9 cellular contexts compared by ENCODE assay signal in genomic region chr10:101816375-101816773, GRCh38. TPM values are rescaled to one million over a fixed set of nuclear protein-coding genes. Genes with fewer than 3 reads are reported as not detected.
DNase-seq lines count a peak whose midpoint lies in the region; ATAC-seq, FAIRE-seq and TF ChIP-seq lines count a peak whose summit lies in the region.
"Had no signal": no experiment of that assay in that cellular context is flagged by ENCODE, and none has a peak within 500 bp of the region (broad histone marks: within the 10 kb centered on the region; RNA-seq: fewer than 3 reads in every experiment).

No MANE protein-coding gene starts in this region.

- H3K23ac ChIP-seq in IMR-90 (ENCODE audit: low read depth, low read length): peak overlapping the region; percentile 11; the same call in 1 of the 2 replicates

- TF ChIP-seq RAD21 in IMR-90 (IDR thresholded peaks at IDR 0.05; ENCODE audit: low read length): no peak

- H3K4me3 ChIP-seq in A673 (ENCODE audit: low read depth, low read length, poor library complexity, severe bottlenecking) (peak overlapping the region; percentile 98), IMR-90 (ENCODE audit: insufficient read depth, low read depth, low read length) (peak overlapping the region; percentile 70), cardiac fibroblast (replicated peaks in 1 of 2; ENCODE audit: low read depth in 2 of 2, low read length in 2 of 2) (peak overlapping the region; percentile 95 to 99), muscle layer of colon (ENCODE audit: low read depth in 1 of 2, low read length in 2 of 2) (peak overlapping the region; percentile 98)

- CTCF ChIA-PET in A673 (lab: Charles Lee): no interaction called here
- CTCF ChIA-PET in IMR-90 (lab: Yijun Ruan, JAX): interaction anchor here (0.9 kb wide), 1 partner anchor 24 kb away, joined by 5 read pairs; no protein-coding TSS in a partner anchor

- peaks cover 67% of the 10 kb centered on the region for H4K20me1 ChIP-seq in IMR-90 (ENCODE audit: insufficient read depth, low read length)

- no peak overlapping the region for H3K4ac ChIP-seq in IMR-90 (ENCODE audit: low read depth, low read length)

- FAIRE-seq in GM12891 (lab: Jason Lieb, UNC): no peak

- H3K9me3 ChIP-seq in A673 (ENCODE audit: low read depth, low read length, poor library complexity, severe bottlenecking) (no peaks in the 10 kb centered on the region), IMR-90 (ENCODE audit: control insufficient read depth, insufficient read depth, low read length) (no peaks in the 10 kb centered on the region), muscle layer of colon (ENCODE audit: low read length) (no peaks in the 10 kb centered on the region)

- H2BK120ac ChIP-seq in IMR-90 (ENCODE audit: low read depth, low read length): no peak overlapping the region

- DNase-seq in A673 (ENCODE audit: low spot score): no peak
- no peak for DNase-seq in IMR-90
- no peak for DNase-seq in cardiac fibroblast (ENCODE audit: low read depth in 2 of 2)
- no peak for DNase-seq in MV-4-11 (lab: John Stamatoyannopoulos, UW)
- no peak for DNase-seq in GM12891 (ENCODE audit: insufficient read length, low spot score)
- no peak for DNase-seq in SIG-M5 treated with dmso at 0.1 percent for 504 hours (lab: John Stamatoyannopoulos, UW; ENCODE audit: unreplicated experiment)
- DNase-seq: NCI-H526 treated with DMSO at 0.1 percent for 48 hours had no signal

- H3K9me1 ChIP-seq in IMR-90 (ENCODE audit: insufficient read depth, low read length): peaks cover 10% of the 10 kb centered on the region; the same call in 1 of the 2 replicates

- H4K91ac ChIP-seq in IMR-90 (ENCODE audit: insufficient read depth, low read depth, low read length): no peak overlapping the region

- 0% methylated on average over 1 of the region's 5 CpGs; no CpG with 5 or more reads in 1 of the 2 experiments for WGBS in IMR-90 (ENCODE audit: extremely low coverage in 2 of 2, insufficient read length in 1 of 2), 2 experiments

- peak overlapping the region; percentile 10; the same call in 1 of the 2 replicates for H3K56ac ChIP-seq in IMR-90 (ENCODE audit: extremely low read depth, insufficient read depth, low read length)

- H3K18ac ChIP-seq in IMR-90 (ENCODE audit: low read depth, low read length): no peak overlapping the region

- BruUV-seq in A673 (replicated peaks; lab: Mats Ljungman, UMichigan) (no TSS peak), IMR-90 (replicated peaks; lab: Mats Ljungman, UMichigan) (TSS peak; percentile 2)

- H2AFZ ChIP-seq in IMR-90 (replicated peaks; ENCODE audit: low read length, poor library complexity): no peak overlapping the region

- H3K14ac ChIP-seq in IMR-90 (replicated peaks; ENCODE audit: low read depth, low read length): peak overlapping the region; percentile 29; the same call in 1 of the 2 replicates

- no peaks in the 10 kb centered on the region for H3K27me3 ChIP-seq in A673 (replicated peaks; ENCODE audit: insufficient read depth, low read depth, low read length, poor library complexity)
- no peaks in the 10 kb centered on the region for H3K27me3 ChIP-seq in IMR-90 (ENCODE audit: control insufficient read depth, insufficient read depth, low read length)
- H3K27me3 ChIP-seq in muscle layer of colon (ENCODE audit: control insufficient read depth in 1 of 2, insufficient read depth in 2 of 2, low read length in 2 of 2): no peaks in the 10 kb centered on the region

- dilution Hi-C loops in IMR-90 (cut with HindIII; ENCODE audit: low sequenced_read_pairs, unreplicated experiment): no loop called here

- no peak overlapping the region for H2BK5ac ChIP-seq in IMR-90 (ENCODE audit: low read depth, low read length, poor library complexity, severe bottlenecking)

- no peak overlapping the region for H4K5ac ChIP-seq in IMR-90 (ENCODE audit: low read depth, low read length)

- H4K8ac ChIP-seq in IMR-90 (ENCODE audit: low read depth in 2 of 2, low read length in 2 of 2): no peak overlapping the region

- H3K4me1 ChIP-seq in A673 (ENCODE audit: insufficient read depth, low read length, poor library complexity, severe bottlenecking) (peaks cover 10% of the 10 kb centered on the region), IMR-90 (ENCODE audit: control insufficient read depth, insufficient read depth, low read length) (peaks cover 6% of the 10 kb centered on the region), muscle layer of colon (ENCODE audit: insufficient read depth, low read length) (peaks cover 38% of the 10 kb centered on the region)

- no peak for TF ChIP-seq POLR2A in IMR-90 (IDR thresholded peaks at IDR 0.05; ENCODE audit: low read depth, low read length)
- no peak for TF ChIP-seq POLR2A in GM12891 (IDR thresholded peaks at IDR 0.05; ENCODE audit: low read depth, low read length)

- no peak overlapping the region for H2BK15ac ChIP-seq in IMR-90 (ENCODE audit: low read depth, low read length)

- no peak overlapping the region for H2BK20ac ChIP-seq in IMR-90 (ENCODE audit: low read depth, low read length)

- no peak overlapping the region for H2AK9ac ChIP-seq in IMR-90 (replicated peaks; ENCODE audit: low read depth, low read length, poor library complexity)

- in situ Hi-C loops in IMR-90 (cut with MboI; ENCODE audit: low sequenced_read_pairs): loop anchor here (25.0 kb wide), 1 partner anchor 879 kb away; no protein-coding TSS in a partner anchor

- H3K9ac ChIP-seq in IMR-90 (ENCODE audit: low read depth, low read length) (peak overlapping the region; percentile 95), muscle layer of colon (ENCODE audit: low read length) (peak overlapping the region; percentile 83)

- H3K79me1 ChIP-seq in IMR-90 (ENCODE audit: low read depth in 1 of 2, low read length in 2 of 2): peaks cover 0 to 26% of the 10 kb centered on the region in 2 experiments

- H3K4me2 ChIP-seq in IMR-90 (ENCODE audit: low read depth, low read length): peak overlapping the region; percentile 90; the same call in 1 of the 2 replicates

- H2AK5ac ChIP-seq in IMR-90 (ENCODE audit: low read depth, low read length): no peak overlapping the region

- intact Hi-C loops in A673 (cut with micrococcal nuclease; ENCODE audit: unreplicated experiment): loop anchor here (5.0 kb wide), 1 partner anchor 34 kb away; the partner anchor contains the start of gene NPM3
- intact Hi-C loops in IMR-90 (cut with micrococcal nuclease): no loop called here

- H3K36me3 ChIP-seq in A673 (ENCODE audit: insufficient read depth, low read length, poor library complexity, severe bottlenecking) (peaks cover 21% of the 10 kb centered on the region), IMR-90 (ENCODE audit: control insufficient read depth, insufficient read depth, low read length) (peaks cover 9% of the 10 kb centered on the region), muscle layer of colon (ENCODE audit: insufficient read depth, low read length) (no peaks in the 10 kb centered on the region)

- TF ChIP-seq CTCF in A673 (conservative IDR thresholded peaks at IDR 0.05; ENCODE audit: low read depth, low read length) (no peak), IMR-90 (conservative IDR thresholded peaks at IDR 0.05; ENCODE audit: low read depth, low read length) (no peak), cardiac fibroblast (IDR thresholded peaks at IDR 0.05; ENCODE audit: low read depth, low read length) (no peak)

- ATAC-seq in IMR-90 (ENCODE audit: low read depth) (no peak), HG03565 (IDR thresholded peaks at IDR 0.05; ENCODE audit: unreplicated experiment) (no peak)

- POLR2A ChIA-PET in A673 (lab: Charles Lee; ENCODE audit: low non-redundant PET): no interaction called here
- POLR2A ChIA-PET in IMR-90 (lab: Charles Lee; ENCODE audit: unreplicated experiment): interaction anchor here (0.7 kb wide), 1 partner anchor 123 kb away, joined by 9 read pairs; no protein-coding TSS in a partner anchor

- peak overlapping the region; percentile 88 for H3K27ac ChIP-seq in A673 (ENCODE audit: low read depth, low read length, poor library complexity, severe bottlenecking)
- no peak overlapping the region for H3K27ac ChIP-seq in IMR-90 (ENCODE audit: insufficient read depth, low read length)
- no peak overlapping the region for H3K27ac ChIP-seq in muscle layer of colon (ENCODE audit: low read depth, low read length)

TF ChIP-seq in IMR-90, 13 proteins besides CTCF, POLR2A, EP300 and RAD21 (continues in another document):
- TF ChIP-seq CHD1 (IDR thresholded peaks at IDR 0.05; ENCODE audit: low read depth, low read length): no peak

TF ChIP-seq in GM12891, 5 proteins besides CTCF, POLR2A, EP300 and RAD21:
- TF ChIP-seq PAX5 (IDR thresholded peaks at IDR 0.05; ENCODE audit: insufficient read depth, low read length, severe bottlenecking): no peak
- no peak for TF ChIP-seq POLR2AphosphoS5 (IDR thresholded peaks at IDR 0.05; ENCODE audit: low read depth, low read length)
- no peak for TF ChIP-seq TAF1 (IDR thresholded peaks at IDR 0.05; ENCODE audit: low read depth, low read length)
- TF ChIP-seq POU2F2 (IDR thresholded peaks at IDR 0.05; ENCODE audit: low read depth, low read length): no peak
- no peak for TF ChIP-seq SPI1 (IDR thresholded peaks at IDR 0.05; ENCODE audit: low read depth, low read length)

RNA-seq across cellular contexts. Expression of gene OGA, which starts 1.9 kb away (rescaled TPM):
- total RNA-seq in A673 (2021) (109 and 114 TPM in 2 replicates), IMR-90 (2012; rRNA removed) (62.9 and 89.7 TPM in 2 replicates)
- 32.6 and 42.5 TPM in 2 replicates for polyA plus RNA-seq in IMR-90 (2012; rRNA removed)
- polyA plus RNA-seq in IMR-90 (2012; cell fraction: cytosol; rRNA removed): 4.0 and 5.0 TPM in 2 replicates
- 14.8 and 154 TPM in 2 replicates for polyA plus RNA-seq in IMR-90 (2012; cell fraction: nucleus; rRNA removed; ENCODE audit: low replicate concordance)
- 67.5 TPM for polyA plus RNA-seq in GM12891 (2012; ENCODE audit: low read depth, missing spikeins)

RNA-seq across cellular contexts. Expression of gene KCNIP2, which starts 27.2 kb away (rescaled TPM):
- 0.86 and 2.8 TPM in 2 replicates for total RNA-seq in A673 (2021)
- total RNA-seq in IMR-90 (2012; rRNA removed): under 0.01 TPM in 1 of 2 replicates, not detected in the other
- 0.53 and 0.87 TPM in 2 replicates for polyA plus RNA-seq in IMR-90 (2012; rRNA removed)
- 0.03 and 0.05 TPM in 2 replicates for polyA plus RNA-seq in IMR-90 (2012; cell fraction: cytosol; rRNA removed)
- 3.9 and 6.9 TPM in 2 replicates for polyA plus RNA-seq in IMR-90 (2012; cell fraction: nucleus; rRNA removed; ENCODE audit: low replicate concordance)
- polyA plus RNA-seq in GM12891 (2012; ENCODE audit: low read depth, missing spikeins): 1.5 TPM

RNA-seq across cellular contexts. Expression of gene NPM3, which starts 33.1 kb away (rescaled TPM):
- total RNA-seq in A673 (2021): 94.7 and 98.2 TPM in 2 replicates
- total RNA-seq in IMR-90 (2012; rRNA removed): 112 and 122 TPM in 2 replicates
- polyA plus RNA-seq in IMR-90 (2012; rRNA removed): 72.3 and 84.1 TPM in 2 replicates
- polyA plus RNA-seq in IMR-90 (2012; cell fraction: cytosol; rRNA removed): 165 and 166 TPM in 2 replicates
- polyA plus RNA-seq in IMR-90 (2012; cell fraction: nucleus; rRNA removed; ENCODE audit: low replicate concordance): 33.0 and 60.2 TPM in 2 replicates
- 80.2 TPM for polyA plus RNA-seq in GM12891 (2012; ENCODE audit: low read depth, missing spikeins)

RNA-seq across cellular contexts. Expression of gene FGF8, which starts 40.5 kb away (rescaled TPM):
- total RNA-seq in A673 (2021): not detected in 2 replicates
- not detected in 2 replicates for total RNA-seq in IMR-90 (2012; rRNA removed)
- 0.17 TPM in 1 of 2 replicates, not detected in the other for polyA plus RNA-seq in IMR-90 (2012; rRNA removed)
- polyA plus RNA-seq in IMR-90 (2012; cell fraction: cytosol; rRNA removed): 0.20 TPM in 1 of 2 replicates, not detected in the other
- 0.57 and 2.5 TPM in 2 replicates for polyA plus RNA-seq in IMR-90 (2012; cell fraction: nucleus; rRNA removed; ENCODE audit: low replicate concordance)
- polyA plus RNA-seq in GM12891 (2012; ENCODE audit: low read depth, missing spikeins): 0.15 TPM
